Comparison of ENCODE assay signal across 8 cellular contexts in the genomic region with DNA sequence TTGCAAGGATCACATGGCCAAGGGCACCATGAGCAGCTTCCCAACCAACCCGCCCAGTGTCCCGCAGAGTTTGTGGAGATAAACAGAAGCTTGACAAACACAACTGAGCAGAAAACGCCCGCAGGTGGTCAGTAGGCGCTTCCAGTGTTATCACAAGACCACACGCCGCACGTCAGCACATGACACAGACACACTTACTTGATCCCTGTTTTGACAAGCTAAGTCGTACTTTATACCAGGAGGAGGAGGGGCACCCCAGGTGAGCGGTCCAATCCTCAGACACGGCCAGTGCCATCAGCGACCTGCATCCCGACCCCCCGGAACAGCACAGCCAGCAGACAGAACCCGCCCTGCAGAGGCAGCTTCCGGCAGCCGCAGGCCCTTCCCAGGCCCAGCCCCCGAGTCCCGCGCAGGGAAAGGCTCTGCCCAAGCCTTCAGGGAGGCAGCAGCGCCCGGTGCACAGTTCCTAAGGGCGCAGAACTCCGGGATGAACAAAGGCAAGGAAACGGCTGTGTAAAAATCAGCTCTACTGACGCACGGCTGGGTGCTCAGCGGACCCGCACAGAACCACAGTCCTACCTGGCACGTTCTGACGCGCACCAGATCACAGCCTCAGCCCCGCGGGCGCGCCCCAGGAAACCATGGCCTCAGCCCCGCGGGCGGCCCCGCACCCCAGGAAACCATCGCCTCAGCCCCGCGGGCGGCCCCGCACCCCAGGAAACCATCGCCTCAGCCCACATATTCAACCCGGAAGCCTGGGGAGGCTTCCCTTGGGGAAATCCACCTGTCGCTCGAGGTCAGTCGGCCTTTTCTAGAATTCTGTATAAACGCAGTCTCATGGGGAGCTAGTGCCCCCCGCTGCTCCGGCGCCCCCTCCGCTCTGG. TPM values are rescaled to one million over a fixed set of nuclear protein-coding genes. Genes with fewer than 3 reads are reported as not detected.
DNase-seq lines count a peak whose midpoint lies in the region; ATAC-seq and TF ChIP-seq lines count a peak whose summit lies in the region.

No MANE protein-coding gene starts in this region.

- peak overlapping the region; percentile 82 for H3K4me2 ChIP-seq in DOHH2 (ENCODE audit: low read length)

- ATAC-seq in natural killer cell treated with Interleukin-12 subunit alpha and Interleukin-12 subunit beta and Interleukin-15 and Interleukin-18, amount 100 ng/mL, for 72 hours: peak; percentile 51 to 58
- ATAC-seq in GM21717 (IDR thresholded peaks at IDR 0.05; ENCODE audit: unreplicated experiment) (no peak), HG03039 (IDR thresholded peaks at IDR 0.05; ENCODE audit: unreplicated experiment) (no peak)

- no peak for TF ChIP-seq CTCF in DOHH2 (IDR thresholded peaks at IDR 0.05; ENCODE audit: low read depth, low read length, poor library complexity, severe bottlenecking)

- peak overlapping the region; percentile 71 for H3K4me3 ChIP-seq in DOHH2 (ENCODE audit: low read length)

- H3K9me3 Mint-ChIP-seq in natural killer cell treated with Interleukin-12 subunit alpha and Interleukin-12 subunit beta and Interleukin-15 and Interleukin-18, amount 100 ng/mL, for 72 hours: no peaks in the 10 kb centered on the region

- no peaks in the 10 kb centered on the region for H3K36me3 Mint-ChIP-seq in natural killer cell treated with Interleukin-12 subunit alpha and Interleukin-12 subunit beta and Interleukin-15 and Interleukin-18, amount 100 ng/mL, for 72 hours

- no peaks in the 10 kb centered on the region for H3K9me3 ChIP-seq in DOHH2 (ENCODE audit: control insufficient read depth, insufficient read depth, low read length)

- peaks cover 17% of the 10 kb centered on the region for H4K20me1 ChIP-seq in DOHH2 (ENCODE audit: control insufficient read depth, insufficient read depth, low read depth, low read length)

- H3K27me3 ChIP-seq in DOHH2 (ENCODE audit: control insufficient read depth, low read length): no peaks in the 10 kb centered on the region

- H3K27ac ChIP-seq in DOHH2 (ENCODE audit: low read depth, low read length): peak overlapping the region; percentile 22

- H3K79me2 ChIP-seq in DOHH2 (ENCODE audit: control insufficient read depth, low read length): peaks cover 68% of the 10 kb centered on the region

- DNase-seq in NCI-H146 treated with DMSO at 0.1 percent for 48 hours (lab: John Stamatoyannopoulos, UW; ENCODE audit: unreplicated experiment) (peak; percentile 69), Ammon's horn (ENCODE audit: low spot score) (no peak), islet precursor cell (no peak)
- peak; percentile 87 for DNase-seq in activated effector memory CD4-positive, alpha-beta T cell treated with anti-CD3 and anti-CD28 coated beads, Interleukin-2, amount 50 U/mL, for 16 hours
- DNase-seq in natural killer cell treated with Interleukin-12 subunit alpha and Interleukin-12 subunit beta and Interleukin-15 and Interleukin-18, amount 100 ng/mL, for 72 hours (ENCODE audit: low spot score): peak; percentile 75

- no peaks in the 10 kb centered on the region for H3K27me3 Mint-ChIP-seq in natural killer cell treated with Interleukin-12 subunit alpha and Interleukin-12 subunit beta and Interleukin-15 and Interleukin-18, amount 100 ng/mL, for 72 hours

- no peaks in the 10 kb centered on the region for H3F3A ChIP-seq in DOHH2 (ENCODE audit: control insufficient read depth, insufficient read depth)

- H3K4me1 Mint-ChIP-seq in natural killer cell treated with Interleukin-12 subunit alpha and Interleukin-12 subunit beta and Interleukin-15 and Interleukin-18, amount 100 ng/mL, for 72 hours (ENCODE audit: low read depth in 2 of 2): peaks cover 39 to 50% of the 10 kb centered on the region in 2 donors

- peak overlapping the region; percentile 29 to 59 for H3K27ac Mint-ChIP-seq in natural killer cell treated with Interleukin-12 subunit alpha and Interleukin-12 subunit beta and Interleukin-15 and Interleukin-18, amount 100 ng/mL, for 72 hours

- H3K4me3 Mint-ChIP-seq in natural killer cell treated with Interleukin-12 subunit alpha and Interleukin-12 subunit beta and Interleukin-15 and Interleukin-18, amount 100 ng/mL, for 72 hours: peak overlapping the region; percentile 79

- H3K36me3 ChIP-seq in DOHH2 (ENCODE audit: control insufficient read depth, low read length): no peaks in the 10 kb centered on the region

- H3K9me2 ChIP-seq in DOHH2 (replicated peaks; ENCODE audit: control insufficient read depth, low read length): no peaks in the 10 kb centered on the region

- peaks cover 38% of the 10 kb centered on the region for H3K4me1 ChIP-seq in DOHH2 (ENCODE audit: control insufficient read depth, low read length)

RNA-seq across cellular contexts. Expression of a gene that starts 27.8 kb away (rescaled TPM):
- 10 to 100 TPM; 20.1 to 29.1 TPM for total RNA-seq in natural killer cell treated with Interleukin-12 subunit alpha and Interleukin-12 subunit beta and Interleukin-15 and Interleukin-18, amount 100 ng/mL, for 72 hours

RNA-seq across cellular contexts. Expression of a gene that starts 41.7 kb away (rescaled TPM):
- not detected for total RNA-seq in natural killer cell treated with Interleukin-12 subunit alpha and Interleukin-12 subunit beta and Interleukin-15 and Interleukin-18, amount 100 ng/mL, for 72 hours

RNA-seq across cellular contexts. Expression of a gene that starts 44.3 kb away (rescaled TPM):
- not detected for total RNA-seq in natural killer cell treated with Interleukin-12 subunit alpha and Interleukin-12 subunit beta and Interleukin-15 and Interleukin-18, amount 100 ng/mL, for 72 hours

RNA-seq across cellular contexts. Expression of a gene that starts 45.6 kb away (rescaled TPM):
- total RNA-seq in natural killer cell treated with Interleukin-12 subunit alpha and Interleukin-12 subunit beta and Interleukin-15 and Interleukin-18, amount 100 ng/mL, for 72 hours: 10 to 100 TPM; 80.6 to 98.6 TPM

RNA-seq across cellular contexts. Expression of a gene that starts 48.9 kb away (rescaled TPM):
- not detected for total RNA-seq in natural killer cell treated with Interleukin-12 subunit alpha and Interleukin-12 subunit beta and Interleukin-15 and Interleukin-18, amount 100 ng/mL, for 72 hours

Comparison
In these comparisons a context has a peak if more than half of its experiments do, and no peak if none do; other contexts are left out.
1. DNase-seq: peak in NCI-H146 treated with DMSO at 0.1 percent for 48 hours (single experiment), activated effector memory CD4-positive, alpha-beta T cell treated with anti-CD3 and anti-CD28 coated beads, Interleukin-2, amount 50 U/mL, for 16 hours (single experiment) and natural killer cell treated with Interleukin-12 subunit alpha and Interleukin-12 subunit beta and Interleukin-15 and Interleukin-18, amount 100 ng/mL, for 72 hours (single experiment); none in Ammon's horn (single experiment) and islet precursor cell (single experiment).
2. ATAC-seq: peak in natural killer cell treated with Interleukin-12 subunit alpha and Interleukin-12 subunit beta and Interleukin-15 and Interleukin-18, amount 100 ng/mL, for 72 hours (2 of 2); none in GM21717 (single experiment) and HG03039 (single experiment).